ENCODE assay signal across 23 cellular contexts in the genomic region with DNA sequence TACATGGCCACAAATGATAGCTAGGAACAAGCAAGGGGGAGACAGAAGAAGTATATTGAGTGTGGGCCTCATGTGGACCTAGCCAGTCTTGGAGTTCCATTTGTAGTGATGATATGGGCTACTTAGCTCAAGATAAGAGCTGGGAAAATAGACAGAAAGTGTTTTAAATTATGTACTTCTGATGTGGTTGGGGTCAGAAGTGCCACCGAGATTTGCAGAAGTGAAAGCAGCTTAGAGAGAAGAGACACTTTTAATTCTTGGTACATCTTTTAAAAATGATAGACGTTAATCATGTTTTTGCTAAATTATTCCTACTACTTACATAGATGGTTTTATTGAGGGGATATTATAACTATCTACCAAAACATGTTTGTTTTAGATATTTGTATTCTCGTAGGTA.
DNase-seq lines count a peak whose midpoint lies in the region; ATAC-seq lines count a peak whose summit lies in the region.
"Had no signal": no experiment of that assay in that cellular context is flagged by ENCODE, and none has a peak within 500 bp of the region (broad histone marks: within the 10 kb centered on the region; RNA-seq: fewer than 3 reads in every experiment).

No MANE protein-coding gene starts in this region.

- no peak overlapping the region for H3K9ac ChIP-seq in muscle layer of colon (ENCODE audit: low read length)

- H3K9me3 ChIP-seq in muscle layer of colon (ENCODE audit: low read length): no peaks in the 10 kb centered on the region

- no peaks in the 10 kb centered on the region for H3K27me3 ChIP-seq in muscle layer of colon (ENCODE audit: control insufficient read depth in 1 of 2, insufficient read depth in 2 of 2, low read length in 2 of 2)

- no peak overlapping the region for H3K4me3 ChIP-seq in muscle layer of colon (ENCODE audit: low read depth in 1 of 2, low read length in 2 of 2)

- ATAC-seq in GM21381 (IDR thresholded peaks at IDR 0.05; ENCODE audit: unreplicated experiment): no peak
- ATAC-seq: CD8-positive, alpha-beta T cell; PC-3 had no signal

- DNase-seq in NOMO-1 (lab: John Stamatoyannopoulos, UW; ENCODE audit: unreplicated experiment in 2 of 2) (peak; percentile 29 to 51), NOMO-1 treated with dmso at 0.1 percent for 144 hours (lab: John Stamatoyannopoulos, UW; ENCODE audit: unreplicated experiment) (no peak), NOMO-1 treated with DMSO at 0.1 percent for 48 hours (lab: John Stamatoyannopoulos, UW; ENCODE audit: unreplicated experiment) (peak; percentile 57), UCSD-AML1 (lab: John Stamatoyannopoulos, UW; ENCODE audit: unreplicated experiment) (no peak), NCI-H446 treated with DMSO at 0.1 percent for 48 hours (lab: John Stamatoyannopoulos, UW) (no peak)
- DNase-seq: AML-193; C1 segment of cervical spinal cord; Calu3; CD8-positive, alpha-beta T cell; DMS153; H7; MM.1S; NCI-H1417; NCI-H1694 treated with DMSO at 0.1 percent for 48 hours; NCI-H510A treated with DMSO at 0.1 percent for 48 hours; NCI-H748 treated with DMSO at 0.1 percent for 48 hours; NK-92 treated with Interleukin-12 subunit alpha and Interleukin-12 subunit beta, amount 100 ng/mL, for 24 hours; PC-3; RPMI8226; SHP77; T-helper 2 cell had no signal

- peak overlapping the region; percentile 70 for H3K27ac ChIP-seq in muscle layer of colon (ENCODE audit: low read depth, low read length)

- H3K36me3 ChIP-seq in muscle layer of colon (ENCODE audit: insufficient read depth, low read length): no peaks in the 10 kb centered on the region

- peaks cover 30% of the 10 kb centered on the region for H3K4me1 ChIP-seq in muscle layer of colon (ENCODE audit: insufficient read depth, low read length)

Comparison
In these comparisons a context has a peak if more than half of its experiments do, and no peak if none do; other contexts are left out.
1. DNase-seq: peak in NOMO-1 (2 of 2) and NOMO-1 treated with DMSO at 0.1 percent for 48 hours (single experiment); none in NOMO-1 treated with dmso at 0.1 percent for 144 hours (single experiment), UCSD-AML1 (single experiment) and NCI-H446 treated with DMSO at 0.1 percent for 48 hours (single experiment).